In the genomic region with DNA sequence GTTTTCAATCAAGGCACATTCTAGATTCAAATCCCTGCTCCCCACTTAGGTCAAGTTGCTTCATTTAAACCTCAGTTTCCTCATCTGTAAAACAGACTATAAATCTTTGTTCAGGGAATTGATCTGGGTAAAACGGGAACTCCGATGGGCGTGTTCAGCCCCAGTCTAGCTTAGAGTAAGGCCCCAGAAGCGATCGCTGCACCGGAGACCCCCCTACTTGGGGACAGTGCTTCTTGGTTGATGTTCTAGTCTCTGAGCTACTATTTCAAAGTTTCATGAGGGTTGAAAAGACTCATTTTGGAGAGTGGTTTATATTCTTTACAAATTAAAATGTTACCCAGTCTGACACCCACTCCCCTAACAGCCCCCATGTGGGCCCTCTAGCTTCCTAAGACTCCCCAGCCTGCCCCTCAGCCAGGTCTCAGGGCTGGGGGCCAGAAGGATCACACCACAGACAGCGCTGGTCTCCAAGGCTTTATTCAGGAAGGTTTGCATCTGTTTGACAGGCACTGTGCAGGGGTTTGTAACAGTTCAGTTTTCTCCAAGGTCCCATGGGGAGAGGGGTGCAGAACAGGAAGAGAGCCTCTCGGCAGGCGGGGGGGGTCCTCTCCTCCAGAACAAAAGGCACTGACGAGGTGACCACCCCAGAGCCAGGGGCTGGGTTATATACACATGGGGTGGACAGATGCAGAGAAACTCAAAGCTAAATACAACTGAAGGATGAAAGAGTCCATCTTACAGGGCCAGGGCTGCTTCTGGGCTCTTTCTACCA, we compare ENCODE assay signal across 1 cellular context.
TF ChIP-seq lines count a peak whose summit lies in the region.

No MANE protein-coding gene starts in this region.

TF ChIP-seq in WTC11, 78 proteins besides CTCF, POLR2A, EP300 and RAD21 (continued from another document):
- TF ChIP-seq, protein P1, sequence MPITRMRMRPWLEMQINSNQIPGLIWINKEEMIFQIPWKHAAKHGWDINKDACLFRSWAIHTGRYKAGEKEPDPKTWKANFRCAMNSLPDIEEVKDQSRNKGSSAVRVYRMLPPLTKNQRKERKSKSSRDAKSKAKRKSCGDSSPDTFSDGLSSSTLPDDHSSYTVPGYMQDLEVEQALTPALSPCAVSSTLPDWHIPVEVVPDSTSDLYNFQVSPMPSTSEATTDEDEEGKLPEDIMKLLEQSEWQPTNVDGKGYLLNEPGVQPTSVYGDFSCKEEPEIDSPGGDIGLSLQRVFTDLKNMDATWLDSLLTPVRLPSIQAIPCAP (CRISPR knock-in tag; IDR thresholded peaks at IDR 0.05) = no peak
- no peak for TF ChIP-seq NFE2L1 (CRISPR knock-in tag; IDR thresholded peaks at IDR 0.05)
- no peak for TF ChIP-seq TCF7 (CRISPR knock-in tag; IDR thresholded peaks at IDR 0.05; ENCODE audit: low read depth)
- TF ChIP-seq, protein P2, sequence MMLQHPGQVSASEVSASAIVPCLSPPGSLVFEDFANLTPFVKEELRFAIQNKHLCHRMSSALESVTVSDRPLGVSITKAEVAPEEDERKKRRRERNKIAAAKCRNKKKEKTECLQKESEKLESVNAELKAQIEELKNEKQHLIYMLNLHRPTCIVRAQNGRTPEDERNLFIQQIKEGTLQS (CRISPR knock-in tag; conservative IDR thresholded peaks at IDR 0.05) = no peak
- no peak for TF ChIP-seq HMGA2 (CRISPR knock-in tag; IDR thresholded peaks at IDR 0.05)
- TF ChIP-seq ATF1 (CRISPR knock-in tag; IDR thresholded peaks at IDR 0.05) = no peak
- TF ChIP-seq CREM (CRISPR knock-in tag; IDR thresholded peaks at IDR 0.05) = no peak
